ENCODE assay signal across 16 cellular contexts in genomic region chr12:93176610-93177126, GRCh38.
DNase-seq lines count a peak whose midpoint lies in the region; ATAC-seq, FAIRE-seq and TF ChIP-seq lines count a peak whose summit lies in the region.
"Had no signal": no experiment of that assay in that cellular context is flagged by ENCODE, and none has a peak within 500 bp of the region (broad histone marks: within the 10 kb centered on the region; RNA-seq: fewer than 3 reads in every experiment).

No MANE protein-coding gene starts in this region.

- H3K4me1 ChIP-seq in IMR-90 (ENCODE audit: control insufficient read depth, insufficient read depth, low read length): peaks cover 27% of the 10 kb centered on the region
- H3K4me1 ChIP-seq in astrocyte (ENCODE audit: insufficient read depth, low read length): peaks cover 18% of the 10 kb centered on the region
- H3K4me1 ChIP-seq in right cardiac atrium (ENCODE audit: control insufficient read depth, insufficient read depth, low read length): peaks cover 12% of the 10 kb centered on the region
- H3K4me1 ChIP-seq in smooth muscle cell (ENCODE audit: low read depth): no peaks in the 10 kb centered on the region

- WGBS in IMR-90 (ENCODE audit: extremely low coverage in 2 of 2, insufficient read length in 1 of 2), 2 experiments: no CpG with 5 or more reads among the region's 2 CpGs
- 31% methylated on average over 2 of the region's 2 CpGs for WGBS in right cardiac atrium
- 65% methylated on average over 2 of the region's 2 CpGs for WGBS in smooth muscle cell (ENCODE audit: low lambda C conversion rate)

- H3K4ac ChIP-seq in IMR-90 (ENCODE audit: low read depth, low read length): no peak overlapping the region; the same call in 1 of the 2 replicates

- peak overlapping the region; percentile 94 for H2BK20ac ChIP-seq in IMR-90 (ENCODE audit: low read depth, low read length)

- intact Hi-C loops in IMR-90 (cut with micrococcal nuclease): loop anchor here (5.0 kb wide), 1 partner anchor 201 kb away; the partner anchor contains the start of gene NUDT4
- intact Hi-C loops in right cardiac atrium (cut with DNase I): no loop called here

- peak; percentile 66 for ATAC-seq in IMR-90 (ENCODE audit: low read depth)
- no peak for ATAC-seq in right cardiac atrium
- no peak for ATAC-seq in GM19395 (IDR thresholded peaks at IDR 0.05; ENCODE audit: unreplicated experiment)

- no peaks in the 10 kb centered on the region for H3K36me3 Mint-ChIP-seq in astrocyte (ENCODE audit: low read depth, unreplicated experiment)
- H3K36me3 Mint-ChIP-seq in activated CD4-positive, alpha-beta memory T cell treated with anti-CD3 and anti-CD28 coated beads, Interleukin-2, amount 10 ng/mL, durations not matched to agents 7 days and 5 days (ENCODE audit: low read depth): no peaks in the 10 kb centered on the region

- no peak for TF ChIP-seq POLR2A in IMR-90 (IDR thresholded peaks at IDR 0.05; ENCODE audit: low read depth, low read length)

- H4K91ac ChIP-seq in IMR-90 (ENCODE audit: insufficient read depth, low read depth, low read length): no peak overlapping the region

- H3K23ac ChIP-seq in IMR-90 (ENCODE audit: low read depth, low read length): peak overlapping the region; percentile 73; the same call in 1 of the 2 replicates

- H3K27ac Mint-ChIP-seq in astrocyte (ENCODE audit: unreplicated experiment): no peak overlapping the region
- no peak overlapping the region for H3K27ac Mint-ChIP-seq in activated CD4-positive, alpha-beta memory T cell treated with anti-CD3 and anti-CD28 coated beads, Interleukin-2, amount 10 ng/mL, durations not matched to agents 7 days and 5 days
- H3K27ac Mint-ChIP-seq: B cell had no signal

- CTCF ChIA-PET in IMR-90 (lab: Yijun Ruan, JAX): interaction anchor here (1.0 kb wide), 1 partner anchor 9 kb away, joined by 4 read pairs; no protein-coding TSS in a partner anchor
- CTCF ChIA-PET in activated CD4-positive, alpha-beta memory T cell treated with anti-CD3 and anti-CD28 coated beads, Interleukin-2, amount 10 ng/mL, durations not matched to agents 7 days and 5 days (lab: Charles Lee): no interaction called here

- H3K36me3 ChIP-seq in IMR-90 (ENCODE audit: control insufficient read depth, insufficient read depth, low read length): no peaks in the 10 kb centered on the region
- H3K36me3 ChIP-seq in astrocyte (ENCODE audit: insufficient read depth, low read length): no peaks in the 10 kb centered on the region
- no peaks in the 10 kb centered on the region for H3K36me3 ChIP-seq in smooth muscle cell (ENCODE audit: low read depth)
- H3K36me3 ChIP-seq: upper lobe of left lung had no signal

- POLR2A ChIA-PET in IMR-90 (lab: Charles Lee; ENCODE audit: unreplicated experiment): no interaction called here
- POLR2A ChIA-PET in activated CD4-positive, alpha-beta memory T cell treated with anti-CD3 and anti-CD28 coated beads, Interleukin-2, amount 10 ng/mL, durations not matched to agents 7 days and 5 days (lab: Charles Lee): no interaction called here

- TF ChIP-seq CTCF in IMR-90 (conservative IDR thresholded peaks at IDR 0.05; ENCODE audit: low read depth, low read length) (no peak), astrocyte (IDR thresholded peaks at IDR 0.05; ENCODE audit: insufficient read depth, low read depth, low read length) (no peak), smooth muscle cell (IDR thresholded peaks at IDR 0.05; ENCODE audit: borderline replicate concordance, insufficient read depth, poor library complexity, severe bottlenecking) (no peak)

- H2BK15ac ChIP-seq in IMR-90 (ENCODE audit: low read depth, low read length): no peak overlapping the region

- H2AFZ ChIP-seq in IMR-90 (replicated peaks; ENCODE audit: low read length, poor library complexity): no peak overlapping the region
- no peak overlapping the region for H2AFZ ChIP-seq in astrocyte (ENCODE audit: low read depth, low read length)
- H2AFZ ChIP-seq in smooth muscle cell (ENCODE audit: low read depth): no peak overlapping the region

- dilution Hi-C loops in IMR-90 (cut with HindIII; ENCODE audit: low sequenced_read_pairs, unreplicated experiment): no loop called here

- H3K18ac ChIP-seq in IMR-90 (ENCODE audit: low read depth, low read length): peak overlapping the region; percentile 63; the same call in 1 of the 2 replicates

- no peak for FAIRE-seq in astrocyte (lab: Jason Lieb, UNC)

- H3K27me3 ChIP-seq in IMR-90 (ENCODE audit: control insufficient read depth, insufficient read depth, low read length) (no peaks in the 10 kb centered on the region), astrocyte (ENCODE audit: insufficient read depth, low read length) (no peaks in the 10 kb centered on the region), right cardiac atrium (ENCODE audit: control insufficient read depth, insufficient read depth) (no peaks in the 10 kb centered on the region), smooth muscle cell (ENCODE audit: low read depth) (no peaks in the 10 kb centered on the region)
- H3K27me3 ChIP-seq: upper lobe of left lung had no signal

- no peak overlapping the region for H3K4me3 Mint-ChIP-seq in astrocyte (ENCODE audit: unreplicated experiment)
- H3K4me3 Mint-ChIP-seq in activated CD4-positive, alpha-beta memory T cell treated with anti-CD3 and anti-CD28 coated beads, Interleukin-2, amount 10 ng/mL, durations not matched to agents 7 days and 5 days: no peak overlapping the region
- H3K4me3 Mint-ChIP-seq: B cell had no signal

- H3K4me1 Mint-ChIP-seq in astrocyte (ENCODE audit: low read depth, unreplicated experiment): peaks cover 27% of the 10 kb centered on the region
- no peaks in the 10 kb centered on the region for H3K4me1 Mint-ChIP-seq in activated CD4-positive, alpha-beta memory T cell treated with anti-CD3 and anti-CD28 coated beads, Interleukin-2, amount 10 ng/mL, durations not matched to agents 7 days and 5 days

- H2AK9ac ChIP-seq in IMR-90 (replicated peaks; ENCODE audit: low read depth, low read length, poor library complexity): no peak overlapping the region

- H3K4me2 ChIP-seq in IMR-90 (ENCODE audit: low read depth, low read length) (peak overlapping the region; percentile 43), astrocyte (ENCODE audit: low read length) (peak overlapping the region; percentile 28), smooth muscle cell (peak overlapping the region; percentile 6)

- no peak overlapping the region; the same call in 1 of the 2 replicates for H4K5ac ChIP-seq in IMR-90 (ENCODE audit: low read depth, low read length)

- DNase-seq in IMR-90 (no peak), astrocyte (ENCODE audit: low read depth) (no peak), right cardiac atrium (no peak), smooth muscle cell (lab: John Stamatoyannopoulos, UW; ENCODE audit: unreplicated experiment) (no peak), DMS153 treated with DMSO at 0.1 percent for 48 hours (lab: John Stamatoyannopoulos, UW; ENCODE audit: unreplicated experiment) (no peak)
- DNase-seq in activated CD4-positive, alpha-beta memory T cell treated with anti-CD3 and anti-CD28 coated beads, Interleukin-2, amount 10 ng/mL, durations not matched to agents 7 days and 5 days: no peak
- DNase-seq: activated CD8-positive, alpha-beta memory T cell treated with anti-CD3 and anti-CD28 coated beads for 24 hours; effector CD8-positive, alpha-beta T cell; islet precursor cell; Karpas-422; NCI-H1417 treated with DMSO at 0.1 percent for 48 hours; NCI-H345; upper lobe of left lung had no signal

- H4K20me1 ChIP-seq in IMR-90 (ENCODE audit: insufficient read depth, low read length) (no peaks in the 10 kb centered on the region), astrocyte (ENCODE audit: insufficient read depth, low read length) (no peaks in the 10 kb centered on the region), smooth muscle cell (ENCODE audit: low read depth) (no peaks in the 10 kb centered on the region)

- TF ChIP-seq RAD21 in IMR-90 (IDR thresholded peaks at IDR 0.05; ENCODE audit: low read length): no peak

- 0 out of 4 replicates have a peak, but pooled peaks cover 0 to 4% of the 10 kb centered on the region in 2 experiments for H3K79me1 ChIP-seq in IMR-90 (ENCODE audit: low read depth in 1 of 2, low read length in 2 of 2)

- H3K9me3 Mint-ChIP-seq in astrocyte (ENCODE audit: unreplicated experiment): no peaks in the 10 kb centered on the region
- H3K9me3 Mint-ChIP-seq in activated CD4-positive, alpha-beta memory T cell treated with anti-CD3 and anti-CD28 coated beads, Interleukin-2, amount 10 ng/mL, durations not matched to agents 7 days and 5 days: no peaks in the 10 kb centered on the region

- H2BK5ac ChIP-seq in IMR-90 (ENCODE audit: low read depth, low read length, poor library complexity, severe bottlenecking): peak overlapping the region; percentile 81

- H3K79me2 ChIP-seq in astrocyte (ENCODE audit: insufficient read depth, low read length) (no peaks in the 10 kb centered on the region), smooth muscle cell (ENCODE audit: low read depth) (no peaks in the 10 kb centered on the region)

- H3K27ac ChIP-seq in IMR-90 (ENCODE audit: insufficient read depth, low read length) (peak overlapping the region; percentile 94; the same call in 1 of the 2 replicates), astrocyte (ENCODE audit: low read depth, low read length) (no peak overlapping the region), right cardiac atrium (ENCODE audit: low read length) (peak overlapping the region; percentile 61), smooth muscle cell (ENCODE audit: low read depth) (peak overlapping the region; percentile 58)
- H3K27ac ChIP-seq: upper lobe of left lung had no signal

- peak overlapping the region in 1 of 2 experiments; percentile 39; a peak in 1 of 4 replicates for H4K8ac ChIP-seq in IMR-90 (ENCODE audit: low read depth in 2 of 2, low read length in 2 of 2)

- H3K9ac ChIP-seq in IMR-90 (ENCODE audit: low read depth, low read length): no peak overlapping the region
- H3K9ac ChIP-seq in astrocyte (ENCODE audit: low read length): no peak overlapping the region
- H3K9ac ChIP-seq in smooth muscle cell (ENCODE audit: low read depth): no peak overlapping the region

- H2AK5ac ChIP-seq in IMR-90 (ENCODE audit: low read depth, low read length): no peak overlapping the region

- H3K4me3 ChIP-seq in IMR-90 (ENCODE audit: insufficient read depth, low read depth, low read length) (no peak overlapping the region), astrocyte (ENCODE audit: insufficient read depth, low read depth, low read length) (no peak overlapping the region), right cardiac atrium (ENCODE audit: low read length) (no peak overlapping the region), smooth muscle cell (no peak overlapping the region)
- H3K4me3 ChIP-seq: upper lobe of left lung had no signal

- H3K9me3 ChIP-seq in IMR-90 (ENCODE audit: control insufficient read depth, insufficient read depth, low read length): no peaks in the 10 kb centered on the region
- H3K9me3 ChIP-seq in astrocyte (ENCODE audit: insufficient read depth, low read depth, low read length): no peaks in the 10 kb centered on the region
- no peaks in the 10 kb centered on the region for H3K9me3 ChIP-seq in right cardiac atrium (ENCODE audit: control insufficient read depth, low read length)
- no peaks in the 10 kb centered on the region for H3K9me3 ChIP-seq in smooth muscle cell (replicated peaks; ENCODE audit: low read depth)
- H3K9me3 ChIP-seq: upper lobe of left lung had no signal

- in situ Hi-C loops in IMR-90 (cut with MboI; ENCODE audit: low sequenced_read_pairs): no loop called here

- no peaks in the 10 kb centered on the region for H3K27me3 Mint-ChIP-seq in astrocyte (ENCODE audit: low read depth, unreplicated experiment)
- H3K27me3 Mint-ChIP-seq in activated CD4-positive, alpha-beta memory T cell treated with anti-CD3 and anti-CD28 coated beads, Interleukin-2, amount 10 ng/mL, durations not matched to agents 7 days and 5 days: peaks cover 2% of the 10 kb centered on the region
- H3K27me3 Mint-ChIP-seq: B cell, progenitor cell of endocrine pancreas had no signal

- no TSS peak for BruUV-seq in IMR-90 (replicated peaks; lab: Mats Ljungman, UMichigan)

- no peak overlapping the region; the same call in none of the 2 replicates for H3K56ac ChIP-seq in IMR-90 (ENCODE audit: extremely low read depth, insufficient read depth, low read length)

- peak overlapping the region; percentile 87 for H2BK120ac ChIP-seq in IMR-90 (ENCODE audit: low read depth, low read length)

- peaks cover 12% of the 10 kb centered on the region for H3K9me1 ChIP-seq in IMR-90 (ENCODE audit: insufficient read depth, low read length)

- 0 out of 2 replicates have a peak overlapping the region, but pooled peaks have one; percentile 44 for H3K14ac ChIP-seq in IMR-90 (replicated peaks; ENCODE audit: low read depth, low read length)

- peaks cover 16% of the 10 kb centered on the region for H3F3A ChIP-seq in smooth muscle cell (ENCODE audit: low read depth)
